7 cellular contexts compared by ENCODE assay signal in genomic region chr9:9998491-9999287, GRCh38.
A peak's percentile ranks its signal among the peaks of the same experiment; 100 is the strongest.
DNase-seq lines count a peak whose midpoint lies in the region; ATAC-seq and TF ChIP-seq lines count a peak whose summit lies in the region.

No MANE protein-coding gene starts in this region.

- no peaks in the 10 kb centered on the region for H3K36me3 Mint-ChIP-seq in stimulated activated memory B cell treated with anti-CD40 and anti-IgM and Interleukin-4, amounts not matched to agents 10 μg/mL and 1 μg/mL and 100 μg/mL, for 72 hours

- peak; percentile 29 for DNase-seq in SKM-1 treated with dmso at 0.1 percent for 144 hours (lab: John Stamatoyannopoulos, UW; ENCODE audit: unreplicated experiment)
- DNase-seq in ecto neural progenitor cell (ENCODE audit: low spot score), result no peak

- no peak overlapping the region for H3K4me3 ChIP-seq in mesodermal cell (ENCODE audit: extremely low read depth, insufficient read depth, low read length, poor library complexity, severe bottlenecking)

- WGBS in mesodermal cell (ENCODE audit: insufficient coverage in 2 of 2), 2 experiments, result 41 to 68% methylated on average over 3 to 4 of the region's 8 CpGs

- H3K27me3 Mint-ChIP-seq in stimulated activated memory B cell treated with anti-CD40 and anti-IgM and Interleukin-4, amounts not matched to agents 10 μg/mL and 1 μg/mL and 100 μg/mL, for 72 hours, result no peaks in the 10 kb centered on the region

- no peak overlapping the region for H3K27ac Mint-ChIP-seq in stimulated activated memory B cell treated with anti-CD40 and anti-IgM and Interleukin-4, amounts not matched to agents 10 μg/mL and 1 μg/mL and 100 μg/mL, for 72 hours

- peak overlapping the region; percentile 24 for H3K27ac ChIP-seq in mesodermal cell (ENCODE audit: low read depth, low read length, severe bottlenecking)

- TF ChIP-seq CTCF in GM12874 (IDR thresholded peaks at IDR 0.05; ENCODE audit: insufficient read depth, low read depth, low read length), result peak; percentile 21; the same call in 1 of the 2 replicates

- ATAC-seq in HG03175 (IDR thresholded peaks at IDR 0.05; ENCODE audit: unreplicated experiment) (peak; percentile 57), HG03469 (IDR thresholded peaks at IDR 0.05; ENCODE audit: unreplicated experiment) (no peak)
- ATAC-seq in stimulated activated memory B cell treated with anti-CD40 and anti-IgM and Interleukin-4, amounts not matched to agents 10 μg/mL and 1 μg/mL and 100 μg/mL, for 72 hours, result no peak

- H3K4me1 ChIP-seq in mesodermal cell (ENCODE audit: control insufficient read depth, insufficient read depth, low read length, poor library complexity, severe bottlenecking), result no peaks in the 10 kb centered on the region

- no peaks in the 10 kb centered on the region for H3K36me3 ChIP-seq in mesodermal cell (ENCODE audit: control insufficient read depth, insufficient read depth, low read length)

- no peaks in the 10 kb centered on the region for H3K4me1 Mint-ChIP-seq in stimulated activated memory B cell treated with anti-CD40 and anti-IgM and Interleukin-4, amounts not matched to agents 10 μg/mL and 1 μg/mL and 100 μg/mL, for 72 hours

- peaks cover 3% of the 10 kb centered on the region for H3K9me3 Mint-ChIP-seq in stimulated activated memory B cell treated with anti-CD40 and anti-IgM and Interleukin-4, amounts not matched to agents 10 μg/mL and 1 μg/mL and 100 μg/mL, for 72 hours

- no peaks in the 10 kb centered on the region for H3K9me3 ChIP-seq in mesodermal cell (ENCODE audit: control insufficient read depth, low read length)

- H3K4me3 Mint-ChIP-seq in stimulated activated memory B cell treated with anti-CD40 and anti-IgM and Interleukin-4, amounts not matched to agents 10 μg/mL and 1 μg/mL and 100 μg/mL, for 72 hours, result no peak overlapping the region
